ENCODE assay signal across 8 cellular contexts in genomic region chr13:51645154-51645650, GRCh38.
DNase-seq lines count a peak whose midpoint lies in the region; ATAC-seq and TF ChIP-seq lines count a peak whose summit lies in the region.

No MANE protein-coding gene starts in this region.

- H3K36me3 ChIP-seq in HUES48 (ENCODE audit: control insufficient read depth, insufficient read depth, low read length) = no peaks in the 10 kb centered on the region
- no peaks in the 10 kb centered on the region for H3K36me3 ChIP-seq in suprapubic skin

- H3K4me1 ChIP-seq in HUES48 (ENCODE audit: control insufficient read depth, insufficient read depth, low read length) (peaks cover 45% of the 10 kb centered on the region), suprapubic skin (peaks cover 40% of the 10 kb centered on the region)

- H3K27ac ChIP-seq in HUES48 (ENCODE audit: low read depth, low read length) = peak overlapping the region; percentile 75
- peak overlapping the region; percentile 76 for H3K27ac ChIP-seq in suprapubic skin

- 10% methylated on average over 4 of the region's 4 CpGs for WGBS in suprapubic skin

- TF ChIP-seq EP300 in suprapubic skin (IDR thresholded peaks at IDR 0.05) = no peak

- peaks cover 33% of the 10 kb centered on the region for H3K4me1 Mint-ChIP-seq in activated T-helper 1 cell treated with anti-CD3 and anti-CD28 coated beads, Interleukin-12 subunit alpha, Interleukin-12 subunit beta, Interleukin-2, Interleukin-4 antibody, amounts not matched to agents 30 ng/mL and 10 ng/mL and 1 ng/mL, durations not matched to agents 14 hours and 24 hours and 36 hours (ENCODE audit: low read depth)

- TF ChIP-seq POLR2A in suprapubic skin (IDR thresholded peaks at IDR 0.05) = no peak

- peaks cover 3% of the 10 kb centered on the region for H3K36me3 Mint-ChIP-seq in activated T-helper 1 cell treated with anti-CD3 and anti-CD28 coated beads, Interleukin-12 subunit alpha, Interleukin-12 subunit beta, Interleukin-2, Interleukin-4 antibody, amounts not matched to agents 30 ng/mL and 10 ng/mL and 1 ng/mL, durations not matched to agents 14 hours and 24 hours and 36 hours (ENCODE audit: low read depth)

- peak; percentile 88 for ATAC-seq in left cardiac atrium
- no peak for ATAC-seq in GM18858 (IDR thresholded peaks at IDR 0.05; ENCODE audit: unreplicated experiment)

- H3K9me3 ChIP-seq in HUES48 (ENCODE audit: control insufficient read depth, insufficient read depth, low read length) (no peaks in the 10 kb centered on the region), suprapubic skin (no peaks in the 10 kb centered on the region)

- peak overlapping the region; percentile 40 for H3K4me3 Mint-ChIP-seq in activated T-helper 1 cell treated with anti-CD3 and anti-CD28 coated beads, Interleukin-12 subunit alpha, Interleukin-12 subunit beta, Interleukin-2, Interleukin-4 antibody, amounts not matched to agents 30 ng/mL and 10 ng/mL and 1 ng/mL, durations not matched to agents 14 hours and 24 hours and 36 hours

- H3K4me3 ChIP-seq in HUES48 (ENCODE audit: low read depth, low read length) (peak overlapping the region; percentile 21; the same call in 1 of the 2 replicates), suprapubic skin (no peak overlapping the region)

- TF ChIP-seq CTCF in suprapubic skin (IDR thresholded peaks at IDR 0.05) = no peak

- intact Hi-C loops in activated T-helper 1 cell treated with anti-CD3 and anti-CD28 coated beads, Interleukin-12 subunit alpha, Interleukin-12 subunit beta, Interleukin-2, Interleukin-4 antibody, amounts not matched to agents 30 ng/mL and 10 ng/mL and 1 ng/mL, durations not matched to agents 14 hours and 24 hours and 36 hours (cut with micrococcal nuclease) = loop anchor here (2.0 kb wide), 1 partner anchor 60 kb away; the partner anchor contains the start of gene WDFY2
- intact Hi-C loops in left cardiac atrium (cut with DNase I) = no loop called here

- H3K27me3 ChIP-seq in HUES48 (ENCODE audit: control insufficient read depth, insufficient read depth, low read length) = no peaks in the 10 kb centered on the region
- H3K27me3 ChIP-seq in suprapubic skin = no peaks in the 10 kb centered on the region

- peak overlapping the region; percentile 39 for H3K9ac ChIP-seq in HUES48 (ENCODE audit: low read depth, low read length)

- DNase-seq in ELR (ENCODE audit: low read depth) (peak; percentile 52), left cardiac atrium (no peak), suprapubic skin (ENCODE audit: low spot score in 2 of 2) (no peak), GOT3 (lab: John Stamatoyannopoulos, UW) (no peak), NCI-H128 (lab: John Stamatoyannopoulos, UW; ENCODE audit: unreplicated experiment) (no peak)
- no peak for DNase-seq in activated T-helper 1 cell treated with anti-CD3 and anti-CD28 coated beads, Interleukin-12 subunit alpha, Interleukin-12 subunit beta, Interleukin-2, Interleukin-4 antibody, amounts not matched to agents 30 ng/mL and 10 ng/mL and 1 ng/mL, durations not matched to agents 14 hours and 24 hours and 36 hours (ENCODE audit: low spot score)

- no peaks in the 10 kb centered on the region for H3K27me3 Mint-ChIP-seq in activated T-helper 1 cell treated with anti-CD3 and anti-CD28 coated beads, Interleukin-12 subunit alpha, Interleukin-12 subunit beta, Interleukin-2, Interleukin-4 antibody, amounts not matched to agents 30 ng/mL and 10 ng/mL and 1 ng/mL, durations not matched to agents 14 hours and 24 hours and 36 hours (ENCODE audit: insufficient read depth)

- no peaks in the 10 kb centered on the region for H3K9me3 Mint-ChIP-seq in activated T-helper 1 cell treated with anti-CD3 and anti-CD28 coated beads, Interleukin-12 subunit alpha, Interleukin-12 subunit beta, Interleukin-2, Interleukin-4 antibody, amounts not matched to agents 30 ng/mL and 10 ng/mL and 1 ng/mL, durations not matched to agents 14 hours and 24 hours and 36 hours

- H3K27ac Mint-ChIP-seq in activated T-helper 1 cell treated with anti-CD3 and anti-CD28 coated beads, Interleukin-12 subunit alpha, Interleukin-12 subunit beta, Interleukin-2, Interleukin-4 antibody, amounts not matched to agents 30 ng/mL and 10 ng/mL and 1 ng/mL, durations not matched to agents 14 hours and 24 hours and 36 hours = peak overlapping the region; percentile 62
